1 cellular context compared by ENCODE assay signal in the genomic region with DNA sequence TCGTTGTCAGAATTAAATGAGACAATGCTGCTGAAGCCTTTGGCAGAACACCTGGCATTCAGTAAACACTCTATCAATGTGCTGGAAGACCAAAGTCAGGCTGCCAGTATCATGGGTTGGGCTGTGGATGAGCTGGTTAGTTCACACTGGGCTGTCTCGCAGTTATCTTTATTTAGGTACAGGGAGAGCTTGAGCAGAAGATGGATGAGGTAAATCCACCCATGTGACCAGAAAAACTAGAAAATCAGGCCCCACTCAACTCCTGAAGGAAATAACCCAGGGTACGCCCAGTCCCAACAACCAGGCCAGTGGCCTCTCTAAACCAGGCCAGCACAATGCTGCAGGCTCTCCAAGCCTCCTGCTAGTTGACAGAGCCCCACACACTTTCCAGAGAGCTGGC.
TF ChIP-seq lines count a peak whose summit lies in the region.

No MANE protein-coding gene starts in this region.

TF ChIP-seq in GM23338, 12 proteins besides CTCF, POLR2A, EP300 and RAD21 (continued from another document):
- TF ChIP-seq CREB1 (CRISPR knock-in tag; IDR thresholded peaks at IDR 0.05; ENCODE audit: low read depth): no peak
- no peak for TF ChIP-seq EZH2 (IDR thresholded peaks at IDR 0.05; ENCODE audit: low read depth, unreplicated experiment)
- TF ChIP-seq, protein P1, sequence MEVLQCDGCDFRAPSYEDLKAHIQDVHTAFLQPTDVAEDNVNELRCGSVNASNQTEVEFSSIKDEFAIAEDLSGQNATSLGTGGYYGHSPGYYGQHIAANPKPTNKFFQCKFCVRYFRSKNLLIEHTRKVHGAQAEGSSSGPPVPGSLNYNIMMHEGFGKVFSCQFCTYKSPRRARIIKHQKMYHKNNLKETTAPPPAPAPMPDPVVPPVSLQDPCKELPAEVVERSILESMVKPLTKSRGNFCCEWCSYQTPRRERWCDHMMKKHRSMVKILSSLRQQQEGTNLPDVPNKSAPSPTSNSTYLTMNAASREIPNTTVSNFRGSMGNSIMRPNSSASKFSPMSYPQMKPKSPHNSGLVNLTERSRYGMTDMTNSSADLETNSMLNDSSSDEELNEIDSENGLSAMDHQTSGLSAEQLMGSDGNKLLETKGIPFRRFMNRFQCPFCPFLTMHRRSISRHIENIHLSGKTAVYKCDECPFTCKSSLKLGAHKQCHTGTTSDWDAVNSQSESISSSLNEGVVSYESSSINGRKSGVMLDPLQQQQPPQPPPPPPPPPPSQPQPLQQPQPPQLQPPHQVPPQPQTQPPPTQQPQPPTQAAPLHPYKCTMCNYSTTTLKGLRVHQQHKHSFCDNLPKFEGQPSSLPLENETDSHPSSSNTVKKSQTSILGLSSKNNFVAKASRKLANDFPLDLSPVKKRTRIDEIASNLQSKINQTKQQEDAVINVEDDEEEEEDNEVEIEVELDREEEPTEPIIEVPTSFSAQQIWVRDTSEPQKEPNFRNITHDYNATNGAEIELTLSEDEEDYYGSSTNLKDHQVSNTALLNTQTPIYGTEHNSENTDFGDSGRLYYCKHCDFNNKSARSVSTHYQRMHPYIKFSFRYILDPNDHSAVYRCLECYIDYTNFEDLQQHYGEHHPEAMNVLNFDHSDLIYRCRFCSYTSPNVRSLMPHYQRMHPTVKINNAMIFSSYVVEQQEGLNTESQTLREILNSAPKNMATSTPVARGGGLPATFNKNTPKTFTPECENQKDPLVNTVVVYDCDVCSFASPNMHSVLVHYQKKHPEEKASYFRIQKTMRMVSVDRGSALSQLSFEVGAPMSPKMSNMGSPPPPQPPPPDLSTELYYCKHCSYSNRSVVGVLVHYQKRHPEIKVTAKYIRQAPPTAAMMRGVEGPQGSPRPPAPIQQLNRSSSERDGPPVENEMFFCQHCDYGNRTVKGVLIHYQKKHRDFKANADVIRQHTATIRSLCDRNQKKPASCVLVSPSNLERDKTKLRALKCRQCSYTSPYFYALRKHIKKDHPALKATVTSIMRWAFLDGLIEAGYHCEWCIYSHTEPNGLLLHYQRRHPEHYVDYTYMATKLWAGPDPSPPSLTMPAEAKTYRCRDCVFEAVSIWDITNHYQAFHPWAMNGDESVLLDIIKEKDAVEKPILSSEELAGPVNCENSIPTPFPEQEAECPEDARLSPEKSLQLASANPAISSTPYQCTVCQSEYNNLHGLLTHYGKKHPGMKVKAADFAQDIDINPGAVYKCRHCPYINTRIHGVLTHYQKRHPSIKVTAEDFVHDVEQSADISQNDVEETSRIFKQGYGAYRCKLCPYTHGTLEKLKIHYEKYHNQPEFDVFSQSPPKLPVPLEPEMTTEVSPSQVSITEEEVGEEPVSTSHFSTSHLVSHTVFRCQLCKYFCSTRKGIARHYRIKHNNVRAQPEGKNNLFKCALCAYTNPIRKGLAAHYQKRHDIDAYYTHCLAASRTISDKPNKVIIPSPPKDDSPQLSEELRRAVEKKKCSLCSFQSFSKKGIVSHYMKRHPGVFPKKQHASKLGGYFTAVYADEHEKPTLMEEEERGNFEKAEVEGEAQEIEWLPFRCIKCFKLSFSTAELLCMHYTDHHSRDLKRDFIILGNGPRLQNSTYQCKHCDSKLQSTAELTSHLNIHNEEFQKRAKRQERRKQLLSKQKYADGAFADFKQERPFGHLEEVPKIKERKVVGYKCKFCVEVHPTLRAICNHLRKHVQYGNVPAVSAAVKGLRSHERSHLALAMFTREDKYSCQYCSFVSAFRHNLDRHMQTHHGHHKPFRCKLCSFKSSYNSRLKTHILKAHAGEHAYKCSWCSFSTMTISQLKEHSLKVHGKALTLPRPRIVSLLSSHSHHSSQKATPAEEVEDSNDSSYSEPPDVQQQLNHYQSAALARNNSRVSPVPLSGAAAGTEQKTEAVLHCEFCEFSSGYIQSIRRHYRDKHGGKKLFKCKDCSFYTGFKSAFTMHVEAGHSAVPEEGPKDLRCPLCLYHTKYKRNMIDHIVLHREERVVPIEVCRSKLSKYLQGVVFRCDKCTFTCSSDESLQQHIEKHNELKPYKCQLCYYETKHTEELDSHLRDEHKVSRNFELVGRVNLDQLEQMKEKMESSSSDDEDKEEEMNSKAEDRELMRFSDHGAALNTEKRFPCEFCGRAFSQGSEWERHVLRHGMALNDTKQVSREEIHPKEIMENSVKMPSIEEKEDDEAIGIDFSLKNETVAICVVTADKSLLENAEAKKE (CRISPR knock-in tag; IDR thresholded peaks at IDR 0.05): no peak
- no peak for TF ChIP-seq ZNF114 (CRISPR knock-in tag; IDR thresholded peaks at IDR 0.05)
- TF ChIP-seq STAT1 (IDR thresholded peaks at IDR 0.05; ENCODE audit: unreplicated experiment): no peak
- TF ChIP-seq, protein P2, sequence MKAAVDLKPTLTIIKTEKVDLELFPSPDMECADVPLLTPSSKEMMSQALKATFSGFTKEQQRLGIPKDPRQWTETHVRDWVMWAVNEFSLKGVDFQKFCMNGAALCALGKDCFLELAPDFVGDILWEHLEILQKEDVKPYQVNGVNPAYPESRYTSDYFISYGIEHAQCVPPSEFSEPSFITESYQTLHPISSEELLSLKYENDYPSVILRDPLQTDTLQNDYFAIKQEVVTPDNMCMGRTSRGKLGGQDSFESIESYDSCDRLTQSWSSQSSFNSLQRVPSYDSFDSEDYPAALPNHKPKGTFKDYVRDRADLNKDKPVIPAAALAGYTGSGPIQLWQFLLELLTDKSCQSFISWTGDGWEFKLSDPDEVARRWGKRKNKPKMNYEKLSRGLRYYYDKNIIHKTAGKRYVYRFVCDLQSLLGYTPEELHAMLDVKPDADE (IDR thresholded peaks at IDR 0.05): no peak
- no peak for TF ChIP-seq JUNB (IDR thresholded peaks at IDR 0.05; ENCODE audit: unreplicated experiment)
- TF ChIP-seq POLR2AphosphoS5 (IDR thresholded peaks at IDR 0.05; ENCODE audit: low read depth): no peak
- TF ChIP-seq EZH2phosphoT487 (IDR thresholded peaks at IDR 0.05; ENCODE audit: unreplicated experiment): no peak
